In genomic region chr1:203706444-203706843, GRCh38 we compare ENCODE assay signal across 19 cellular contexts. TPM values are rescaled to one million over a fixed set of nuclear protein-coding genes. Genes with fewer than 3 reads are reported as not detected.
A peak's percentile ranks its signal among the peaks of the same experiment; 100 is the strongest.
DNase-seq lines count a peak whose midpoint lies in the region; ATAC-seq, FAIRE-seq and TF ChIP-seq lines count a peak whose summit lies in the region.
"Had no signal": no experiment of that assay in that cellular context is flagged by ENCODE, and none has a peak within 500 bp of the region (broad histone marks: within the 10 kb centered on the region; RNA-seq: fewer than 3 reads in every experiment).

No MANE protein-coding gene starts in this region.

- H2AFZ ChIP-seq in OCI-LY7 (ENCODE audit: low read length) (no peak overlapping the region), HepG2 (ENCODE audit: low read length) (no peak overlapping the region)

- no peaks in the 10 kb centered on the region for H3K9me3 ChIP-seq in OCI-LY7 (ENCODE audit: low read length)
- H3K9me3 ChIP-seq in HepG2 (ENCODE audit: low read length) = no peaks in the 10 kb centered on the region
- H3K9me3 ChIP-seq: Peyer's patch, SK-N-SH had no signal

- intact Hi-C loops in OCI-LY7 (cut with micrococcal nuclease; ENCODE audit: unreplicated experiment) = no loop called here
- intact Hi-C loops in HepG2 (cut with micrococcal nuclease; ENCODE audit: unreplicated experiment) = no loop called here

- in situ Hi-C loops in HepG2 (cut with HindIII; ENCODE audit: extremely low pct_ligation_motif_present, low pct_unique_long_range_greater_than_20kb) = no loop called here

- POLR2A ChIA-PET in OCI-LY7 (lab: Charles Lee) = no interaction called here
- POLR2A ChIA-PET in HepG2 (lab: Yijun Ruan, JAX) = no interaction called here

- peak overlapping the region; percentile 47 for H3K27ac ChIP-seq in foreskin keratinocyte
- no peak overlapping the region for H3K27ac ChIP-seq in OCI-LY7 (ENCODE audit: low read depth, low read length, poor library complexity, severe bottlenecking)
- no peak overlapping the region for H3K27ac ChIP-seq in HepG2 (ENCODE audit: extremely low read length, insufficient read depth, low read length)
- H3K27ac ChIP-seq: Peyer's patch had no signal

- peaks cover 18% of the 10 kb centered on the region for H3K4me1 ChIP-seq in foreskin keratinocyte
- H3K4me1 ChIP-seq in OCI-LY7 (ENCODE audit: insufficient read depth, low read length, poor library complexity, severe bottlenecking) = peaks cover 8% of the 10 kb centered on the region
- no peaks in the 10 kb centered on the region for H3K4me1 ChIP-seq in HepG2 (ENCODE audit: insufficient read depth, low read length)
- H3K4me1 ChIP-seq: Peyer's patch had no signal

- BruUV-seq in OCI-LY7 (replicated peaks; lab: Mats Ljungman, UMichigan) (no TSS peak), HepG2 (replicated peaks; lab: Mats Ljungman, UMichigan) (no TSS peak)

- FAIRE-seq in bronchial epithelial cell (lab: Jason Lieb, UNC) (no peak), HepG2 (lab: Jason Lieb, UNC) (no peak)
- FAIRE-seq: GM12892 had no signal

- no peaks in the 10 kb centered on the region for H3K9me2 ChIP-seq in OCI-LY7 (ENCODE audit: insufficient read depth, low read length)
- H3K9me2 ChIP-seq: SK-N-SH had no signal

- WGBS in HepG2 (ENCODE audit: low lambda C conversion rate) = 91% methylated on average over 4 of the region's 4 CpGs

- peaks cover 20% of the 10 kb centered on the region for H3K36me3 ChIP-seq in bronchial epithelial cell (ENCODE audit: control insufficient read depth, insufficient read depth, low read length)
- H3K36me3 ChIP-seq in OCI-LY7 (ENCODE audit: insufficient read depth, low read length) = peaks cover 41% of the 10 kb centered on the region
- H3K36me3 ChIP-seq in HepG2 (replicated peaks in 1 of 2; ENCODE audit: control insufficient read depth in 1 of 2, insufficient read depth in 2 of 2, low read length in 2 of 2) = peaks cover 6 to 25% of the 10 kb centered on the region in 2 experiments

- H3K4me3 ChIP-seq in bronchial epithelial cell (ENCODE audit: low read depth, low read length) (no peak overlapping the region), OCI-LY7 (ENCODE audit: low read depth, low read length, poor library complexity, severe bottlenecking) (no peak overlapping the region), HepG2 (replicated peaks in 1 of 3; ENCODE audit: insufficient read depth in 1 of 3, low read depth in 2 of 3, low read length in 3 of 3) (no peak overlapping the region)
- H3K4me3 ChIP-seq: Peyer's patch had no signal

- H4K20me1 ChIP-seq in OCI-LY7 (ENCODE audit: insufficient read depth, low read length) (no peaks in the 10 kb centered on the region), HepG2 (ENCODE audit: insufficient read depth, low read length) (no peaks in the 10 kb centered on the region)

- H3K4me2 ChIP-seq in OCI-LY7 (ENCODE audit: low read length) (no peak overlapping the region), HepG2 (ENCODE audit: low read depth, low read length) (no peak overlapping the region)
- H3K4me2 ChIP-seq: SK-N-SH had no signal

- CTCF ChIA-PET in OCI-LY7 (lab: Charles Lee; ENCODE audit: unreplicated experiment) = no interaction called here
- CTCF ChIA-PET in HepG2 (lab: Yijun Ruan, JAX; ENCODE audit: low intra/inter-chr PET ratio, low total read pairs) = no interaction called here

- TF ChIP-seq POLR2A in HepG2 (IDR thresholded peaks at IDR 0.05; ENCODE audit: insufficient read depth in 1 of 2, low read depth in 2 of 2, low read length in 2 of 2) = no peak

- TF ChIP-seq CTCF in bronchial epithelial cell (IDR thresholded peaks at IDR 0.05; ENCODE audit: insufficient read depth, low read length, severe bottlenecking) (no peak), foreskin keratinocyte (conservative IDR thresholded peaks at IDR 0.05) (no peak), OCI-LY7 (conservative IDR thresholded peaks at IDR 0.05; ENCODE audit: low read length) (no peak), HepG2 (CRISPR knock-in tag; IDR thresholded peaks at IDR 0.05) (no peak)

- H3K79me2 ChIP-seq in OCI-LY7 (ENCODE audit: insufficient read depth, low read depth, low read length) (no peaks in the 10 kb centered on the region), HepG2 (ENCODE audit: insufficient read depth, low read length) (no peaks in the 10 kb centered on the region)

- H3K27me3 ChIP-seq in bronchial epithelial cell (ENCODE audit: control insufficient read depth, insufficient read depth, low read length) (no peaks in the 10 kb centered on the region), foreskin keratinocyte (no peaks in the 10 kb centered on the region), HepG2 (ENCODE audit: control insufficient read depth in 1 of 2, insufficient read depth in 2 of 2, low read length in 2 of 2) (no peaks in the 10 kb centered on the region)
- H3K27me3 ChIP-seq: Peyer's patch had no signal

- no peak overlapping the region for H3K9ac ChIP-seq in HepG2 (ENCODE audit: insufficient read depth, low read depth, low read length)
- H3K9ac ChIP-seq: SK-N-SH had no signal

- DNase-seq in ELR (ENCODE audit: low read depth) (peak; percentile 32), HT1080 (ENCODE audit: low read depth) (peak; percentile 36), bronchial epithelial cell (ENCODE audit: low read depth) (peak; percentile 97), foreskin keratinocyte (peak; percentile 92 to 95), NCI-H526 treated with DMSO at 0.1 percent for 48 hours (lab: John Stamatoyannopoulos, UW) (no peak), OCI-LY7 (ENCODE audit: low spot score) (no peak), HepG2 (ENCODE audit: low spot score) (no peak)
- DNase-seq: C1 segment of cervical spinal cord, DND-41, H7, KBM-7, NCI-H1436, NCI-H2029 treated with DMSO at 0.1 percent for 48 hours, NCI-H510A, Peyer's patch, SHP77, SK-N-SH had no signal

- TF ChIP-seq RAD21 in HepG2 (CRISPR knock-in tag; IDR thresholded peaks at IDR 0.05) = no peak

- peak; percentile 75 for ATAC-seq in foreskin keratinocyte
- ATAC-seq in HepG2 = no peak
- no peak for ATAC-seq in GM21723 (IDR thresholded peaks at IDR 0.05; ENCODE audit: unreplicated experiment)

- TF ChIP-seq EP300 in HepG2 (IDR thresholded peaks at IDR 0.05; ENCODE audit: low read depth in 2 of 2, low read length in 2 of 2) (no peak), HepG2 (CRISPR knock-in tag; IDR thresholded peaks at IDR 0.05; ENCODE audit: borderline replicate concordance) (no peak)

TF ChIP-seq in HepG2, 621 proteins besides CTCF, POLR2A, EP300 and RAD21:
- no peak for TF ChIP-seq ZNF496 (CRISPR knock-in tag; IDR thresholded peaks at IDR 0.05; ENCODE audit: insufficient replicate concordance)
- no peak for TF ChIP-seq ZNF713 (CRISPR knock-in tag; IDR thresholded peaks at IDR 0.05)
- no peak for TF ChIP-seq ZFP82 (CRISPR knock-in tag; IDR thresholded peaks at IDR 0.05; ENCODE audit: borderline replicate concordance)
- no peak for TF ChIP-seq CREB3 (CRISPR knock-in tag; IDR thresholded peaks at IDR 0.05)
- no peak for TF ChIP-seq ZNF367 (CRISPR knock-in tag; IDR thresholded peaks at IDR 0.05; ENCODE audit: borderline replicate concordance)
- no peak for TF ChIP-seq NCOA2 (CRISPR knock-in tag; IDR thresholded peaks at IDR 0.05)
- no peak for TF ChIP-seq FOXK1 (CRISPR knock-in tag; IDR thresholded peaks at IDR 0.05; ENCODE audit: borderline replicate concordance, low read depth)
- no peak for TF ChIP-seq KLF16 (CRISPR knock-in tag; IDR thresholded peaks at IDR 0.05)
- TF ChIP-seq HOXA7 (CRISPR knock-in tag; IDR thresholded peaks at IDR 0.05) = no peak
- TF ChIP-seq ZNF776 (CRISPR knock-in tag; IDR thresholded peaks at IDR 0.05) = no peak

RNA-seq across cellular contexts. Expression of gene LAX1, which starts 58.5 kb away (rescaled TPM):
- 0.20 TPM in 1 of 2 replicates, not detected in the other for total RNA-seq in HT1080 (2014; rRNA removed; shearing (Covaris generic))
- 0.10 TPM in 1 of 2 replicates, not detected in the other for polyA plus RNA-seq in HT1080 (2015; cell fraction: cytosol; rRNA removed)
- 0.19 TPM in 1 of 2 replicates, not detected in the other for polyA plus RNA-seq in HT1080 (2015; cell fraction: nucleus; rRNA removed)
- total RNA-seq in bronchial epithelial cell (under 0.01 TPM in 1 of 2 replicates, not detected in the other), foreskin keratinocyte (0.07 TPM in 2 replicates), OCI-LY7 (2022) (63.8 and 66.7 TPM in 2 replicates), HepG2 (2016; rRNA removed; fragmentation: Illumina TruSeq; extraction: Trizol) (not detected in 2 replicates)
- polyA plus RNA-seq in foreskin keratinocyte (0.03 TPM in 2 replicates), HepG2 (2011; rRNA removed) (not detected in 2 replicates)
- total RNA-seq in OCI-LY7 (2014; rRNA removed; shearing (Covaris generic)) = 19.6 and 20.3 TPM in 2 replicates
- not detected in 2 replicates for total RNA-seq in HepG2 (2016; cell fraction: cytosol; rRNA removed; fragmentation: Illumina TruSeq; extraction: Trizol; ENCODE audit: low read depth)
- 0.04 TPM in 1 of 2 replicates, not detected in the other for total RNA-seq in HepG2 (2016; cell fraction: insoluble cytoplasmic fraction; rRNA removed; fragmentation: Illumina TruSeq; extraction: Trizol)
- not detected in 2 replicates for total RNA-seq in HepG2 (2016; cell fraction: membrane; rRNA removed; fragmentation: Illumina TruSeq; extraction: Trizol)
- not detected in 2 replicates for total RNA-seq in HepG2 (2016; cell fraction: nucleus; rRNA removed; fragmentation: Illumina TruSeq; extraction: Trizol)
- polyA plus RNA-seq in HepG2 (2011; cell fraction: cytosol; rRNA removed) = not detected in 2 replicates
- not detected in 2 replicates for polyA plus RNA-seq in HepG2 (2011; cell fraction: nucleus; rRNA removed)
- not detected in 2 replicates for polyA plus RNA-seq in HepG2 (2012)
- polyA plus RNA-seq in HepG2 (2016; cell fraction: cytosol; fragmentation: Illumina TruSeq; extraction: Trizol; ENCODE audit: low read depth) = not detected in 2 replicates
- not detected in 2 replicates for polyA plus RNA-seq in HepG2 (2016; cell fraction: insoluble cytoplasmic fraction; fragmentation: Illumina TruSeq; extraction: Trizol; ENCODE audit: low read depth)
- polyA plus RNA-seq in HepG2 (2016; cell fraction: membrane; fragmentation: Illumina TruSeq; extraction: Trizol; ENCODE audit: low read depth) = not detected in 2 replicates
- polyA plus RNA-seq in HepG2 (2016; cell fraction: nucleus; fragmentation: Illumina TruSeq; extraction: Trizol; ENCODE audit: insufficient read depth, low read depth) = not detected in 2 replicates
- not detected in 2 replicates for polyA minus RNA-seq in HepG2 (2011; rRNA and poly(A)+ RNA removed; ENCODE audit: low replicate concordance)
- not detected in 2 replicates for polyA minus RNA-seq in HepG2 (2011; cell fraction: cytosol; rRNA and poly(A)+ RNA removed)
- polyA minus RNA-seq in HepG2 (2011; cell fraction: nucleus; rRNA and poly(A)+ RNA removed) = not detected in 2 replicates
- total RNA-seq: H7 had no signal

Comparison
In these comparisons a context has a peak if more than half of its experiments do, and no peak if none do; other contexts are left out.
1. DNase-seq: peak in ELR (single experiment), HT1080 (single experiment), bronchial epithelial cell (single experiment) and foreskin keratinocyte (2 of 2); none in NCI-H526 treated with DMSO at 0.1 percent for 48 hours (single experiment), OCI-LY7 (single experiment) and HepG2 (single experiment).
2. RNA of gene LAX1, which starts 58.5 kb away (total RNA-seq): 19.6 to 66.7 TPM in OCI-LY7; 0.07 TPM in foreskin keratinocyte, 0.04 TPM in HepG2, 0.20 TPM in HT1080 and under 0.01 TPM in bronchial epithelial cell; every median in the first group is over 10 times any median in the second.